Comparison of ENCODE assay signal across 15 cellular contexts in the genomic region with DNA sequence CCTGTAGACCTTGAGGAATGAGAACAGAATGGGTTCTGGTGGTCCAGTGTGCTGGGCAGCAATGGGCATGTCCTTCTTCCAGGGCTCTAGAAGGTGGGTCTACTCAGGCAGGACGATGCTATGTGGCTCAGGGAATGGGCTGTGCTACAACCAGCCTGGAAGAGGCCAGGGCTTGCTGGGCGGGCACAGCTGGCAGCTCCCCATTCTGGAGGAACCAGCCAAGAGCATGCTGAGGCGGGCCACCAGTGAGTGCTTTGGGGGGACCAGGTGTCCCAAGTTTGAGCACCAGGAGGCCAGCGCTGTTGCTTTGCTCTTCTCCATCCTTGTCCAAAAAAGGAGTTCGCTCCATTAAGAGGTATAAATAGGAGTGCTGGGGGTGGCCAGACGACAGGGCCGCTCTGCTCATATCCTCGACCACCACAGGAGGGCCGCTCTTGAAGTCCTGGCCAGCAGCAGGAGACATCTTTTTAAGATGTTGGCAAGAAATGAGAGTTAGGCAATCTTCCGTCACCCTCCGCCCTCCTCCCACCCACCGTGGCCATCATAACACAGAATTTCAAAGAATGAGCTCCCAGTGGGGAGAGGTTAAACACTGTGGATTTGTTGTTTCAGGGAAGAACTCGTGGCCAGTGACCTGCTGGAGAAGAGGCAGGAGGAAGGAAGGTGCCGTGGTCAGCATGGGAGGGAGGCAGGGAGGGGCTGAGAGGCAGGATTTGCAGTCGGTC.
A peak's percentile ranks its signal among the peaks of the same experiment; 100 is the strongest.
DNase-seq lines count a peak whose midpoint lies in the region; ATAC-seq and TF ChIP-seq lines count a peak whose summit lies in the region.
"Had no signal": no experiment of that assay in that cellular context is flagged by ENCODE, and none has a peak within 500 bp of the region (broad histone marks: within the 10 kb centered on the region; RNA-seq: fewer than 3 reads in every experiment).

No MANE protein-coding gene starts in this region.

- H3K9me3 ChIP-seq in ascending aorta (no peaks in the 10 kb centered on the region), upper lobe of left lung (peaks cover 0 to 6% (median 1%) of the 10 kb centered on the region in 4 donors)
- H3K9me3 ChIP-seq: colonic mucosa had no signal

- H3K27ac ChIP-seq in ascending aorta (peak overlapping the region; percentile 47 to 61), upper lobe of left lung (peak overlapping the region in 3 of 4 donors; percentile 41 to 65 (median 61)), caudate nucleus (ENCODE audit: low read depth, low read length) (no peak overlapping the region)
- H3K27ac ChIP-seq: colonic mucosa, WERI-Rb-1 had no signal

- DNase-seq in ascending aorta (ENCODE audit: low spot score in 2 of 2) (peak in 1 of 2 donors; percentile 65), fibroblast of the aortic adventitia (ENCODE audit: low read depth) (peak; percentile 71), upper lobe of left lung (no peak), HCEC 1CT (no peak), UCSD-AML1 (lab: John Stamatoyannopoulos, UW; ENCODE audit: unreplicated experiment) (no peak), caudate nucleus (lab: John Stamatoyannopoulos, UW) (no peak)
- DNase-seq: activated gamma-delta T cell, colonic mucosa, Karpas-422, NCI-H146, NCI-H446 treated with DMSO at 0.1 percent for 48 hours, WERI-Rb-1 had no signal

- H3K27me3 ChIP-seq in ascending aorta = no peaks in the 10 kb centered on the region
- no peaks in the 10 kb centered on the region for H3K27me3 ChIP-seq in upper lobe of left lung
- H3K27me3 ChIP-seq: colonic mucosa had no signal

- H3K36me3 ChIP-seq in ascending aorta (no peaks in the 10 kb centered on the region), upper lobe of left lung (peaks cover 0 to 14% (median 0%) of the 10 kb centered on the region in 4 donors)
- H3K36me3 ChIP-seq: colonic mucosa had no signal

- H3K27me3 Mint-ChIP-seq in nephron (ENCODE audit: low read depth) = peaks cover 2% of the 10 kb centered on the region
- H3K27me3 Mint-ChIP-seq: CD8-positive, alpha-beta memory T cell had no signal

- H3K4me1 ChIP-seq in ascending aorta (peaks cover 10 to 37% of the 10 kb centered on the region in 2 donors), upper lobe of left lung (peaks cover 22 to 31% (median 27%) of the 10 kb centered on the region in 4 donors)
- H3K4me1 ChIP-seq: colonic mucosa had no signal

- peak overlapping the region in 1 of 3 experiments; percentile 7 for H3K4me3 Mint-ChIP-seq in nephron
- H3K4me3 Mint-ChIP-seq: CD8-positive, alpha-beta memory T cell had no signal

- peaks cover 18% of the 10 kb centered on the region for H3K36me3 Mint-ChIP-seq in nephron (ENCODE audit: low read depth)

- H3K4me3 ChIP-seq in ascending aorta (no peak overlapping the region), fibroblast of the aortic adventitia (ENCODE audit: low read depth, low read length) (no peak overlapping the region), upper lobe of left lung (no peak overlapping the region)
- H3K4me3 ChIP-seq: colonic mucosa had no signal

- TF ChIP-seq CTCF in ascending aorta (IDR thresholded peaks at IDR 0.05) (no peak), fibroblast of the aortic adventitia (IDR thresholded peaks at IDR 0.05; ENCODE audit: insufficient read depth, low read length) (peak; percentile 32), nephron (IDR thresholded peaks at IDR 0.05; ENCODE audit: unreplicated experiment in 3 of 3) (peak in 1 of 3 experiments; percentile 15), upper lobe of left lung (IDR thresholded peaks at IDR 0.05) (peak in 1 of 6 experiments; percentile 19)

- 49 to 63% methylated on average over 12 to 14 of the region's 15 CpGs for WGBS in upper lobe of left lung, 2 donors

- peaks cover 9% of the 10 kb centered on the region for H3K9me3 Mint-ChIP-seq in nephron

- H3K4me1 Mint-ChIP-seq in nephron = peaks cover 52% of the 10 kb centered on the region

- ATAC-seq in upper lobe of left lung (ENCODE audit: low FRiP score in 2 of 2) = peak in 1 of 2 donors; percentile 66
- ATAC-seq: esophagus mucosa had no signal

- peak overlapping the region; percentile 36 to 59 (median 39) for H3K27ac Mint-ChIP-seq in nephron

- no peak for TF ChIP-seq EP300 in upper lobe of left lung (IDR thresholded peaks at IDR 0.05)

- intact Hi-C loops in ascending aorta (cut with DNase I) = no loop called here

- TF ChIP-seq POLR2A in upper lobe of left lung (IDR thresholded peaks at IDR 0.05) = no peak
